In the genomic region with DNA sequence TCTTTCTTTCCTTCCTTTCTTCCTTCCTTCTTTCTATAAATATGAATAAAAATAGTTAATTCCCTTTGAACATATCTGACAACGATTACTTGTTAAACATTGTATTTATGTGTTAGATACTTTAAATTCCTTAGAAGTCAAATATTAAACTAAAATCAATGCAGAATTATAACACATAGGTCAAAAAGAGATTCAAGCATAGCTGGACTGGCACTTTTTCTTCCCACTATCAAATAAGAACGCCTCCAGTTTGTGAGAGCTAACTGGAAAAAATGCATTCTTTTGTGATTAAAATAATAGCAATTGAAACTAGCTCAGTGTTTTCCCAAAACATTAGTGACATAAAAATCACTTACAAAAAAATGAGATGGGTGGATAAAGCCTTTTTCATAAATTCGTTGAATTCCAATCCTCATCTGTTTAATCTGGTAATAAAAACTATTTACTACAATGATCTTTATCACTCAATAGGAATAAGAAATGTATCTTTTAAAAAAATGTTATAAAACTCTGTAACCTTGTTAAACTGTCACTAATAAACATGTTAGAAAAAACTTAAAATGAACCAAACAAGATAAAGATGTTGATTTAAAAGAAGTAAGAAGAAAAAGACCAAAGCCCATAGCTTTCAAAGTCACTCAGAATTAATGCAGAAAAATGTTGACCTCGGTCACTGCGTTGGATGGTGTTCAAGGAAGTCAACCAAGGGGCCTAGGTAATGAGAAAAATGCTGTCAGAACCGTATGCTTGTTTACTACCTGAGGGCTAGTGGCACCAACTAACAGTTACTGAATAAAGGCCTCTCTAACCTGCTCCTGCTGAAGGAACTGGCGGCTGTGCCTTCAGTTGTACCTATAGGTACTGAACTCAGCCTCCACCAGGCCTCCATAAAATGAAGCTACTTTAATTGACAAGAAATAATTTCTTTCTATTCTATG, we compare ENCODE assay signal across 21 cellular contexts.
"Had no signal": no experiment of that assay in that cellular context is flagged by ENCODE, and none has a peak within 500 bp of the region (broad histone marks: within the 10 kb centered on the region; RNA-seq: fewer than 3 reads in every experiment).

No MANE protein-coding gene starts in this region.

- H3K27me3 Mint-ChIP-seq: activated T-cell treated with anti-CD3 and anti-CD28 coated beads, Interleukin-2, amount 50 U/mL, for 24 hours; naive B cell; T-cell had no signal

- H3K27me3 ChIP-seq: adrenal gland, colonic mucosa, right atrium auricular region, transverse colon had no signal

- H3K36me3 Mint-ChIP-seq: naive B cell, T-cell had no signal

- H3K4me1 ChIP-seq: adrenal gland, colonic mucosa, lower lobe of right lung, right atrium auricular region, transverse colon had no signal

- H3K36me3 ChIP-seq: adrenal gland, colonic mucosa, lower lobe of right lung, right atrium auricular region, transverse colon had no signal

- H3K9me3 ChIP-seq: adrenal gland, colonic mucosa, lower lobe of right lung, right atrium auricular region, transverse colon had no signal

- H3K27ac ChIP-seq: adrenal gland, colonic mucosa, lower lobe of right lung, right atrium auricular region, skin epidermis, transverse colon had no signal

- H3K4me3 Mint-ChIP-seq: activated T-cell treated with anti-CD3 and anti-CD28 coated beads, Interleukin-2, amount 50 U/mL, for 24 hours; naive B cell; T-cell had no signal

- H3K27ac Mint-ChIP-seq: activated T-cell treated with anti-CD3 and anti-CD28 coated beads, Interleukin-2, amount 50 U/mL, for 24 hours; T-cell had no signal

- H3K4me3 ChIP-seq: adrenal gland, colonic mucosa, lower lobe of right lung, right atrium auricular region, skin epidermis, transverse colon had no signal

- DNase-seq: activated CD4-positive, alpha-beta T cell treated with anti-CD3 and anti-CD28 coated beads for 1 hour; activated CD4-positive, alpha-beta T cell treated with anti-CD3 and anti-CD28 coated beads, Interleukin-2, amount 50 U/mL, for 48 hours; activated effector memory CD4-positive, alpha-beta T cell treated with Interleukin-2 at 50 U/mL for 16 hours; activated naive CD4-positive, alpha-beta T cell treated with anti-CD3 and anti-CD28 coated beads, Interleukin-2, amount 50 U/mL, for 16 hours; activated T-cell treated with anti-CD3 and anti-CD28 coated beads, Interleukin-2, amount 50 U/mL, for 24 hours; adrenal gland; central memory CD4-positive, alpha-beta T cell; colonic mucosa; foreskin melanocyte; head of caudate nucleus; left cardiac atrium; lower lobe of right lung; naive B cell; stimulated activated CD4-positive, alpha-beta T cell treated with anti-CD3 and anti-CD28 coated beads, Interleukin-4, amount 100 ng/mL, for 4 hours; stimulated activated CD8-positive, alpha-beta memory T cell treated with anti-CD3 and anti-CD28 coated beads, Interleukin-4, amount 100 ng/mL, for 48 hours; stimulated activated naive CD4-positive, alpha-beta T cell treated with Interleukin-2 at 50 U/mL for 16 hours; T-cell; T-helper 9 cell; transverse colon had no signal

- ATAC-seq: left cardiac atrium, lower lobe of right lung, T-cell had no signal

- H3K4me1 Mint-ChIP-seq: naive B cell, T-cell had no signal
